In genomic region chr7:143375298-143376034, GRCh38 we compare ENCODE assay signal across 9 cellular contexts.
A peak's percentile ranks its signal among the peaks of the same experiment; 100 is the strongest.
DNase-seq lines count a peak whose midpoint lies in the region; ATAC-seq and TF ChIP-seq lines count a peak whose summit lies in the region.
"Had no signal": no experiment of that assay in that cellular context is flagged by ENCODE, and none has a peak within 500 bp of the region (broad histone marks: within the 10 kb centered on the region; RNA-seq: fewer than 3 reads in every experiment).

No MANE protein-coding gene starts in this region.

- H3K27me3 Mint-ChIP-seq in effector memory CD8-positive, alpha-beta T cell: no peaks in the 10 kb centered on the region

- POLR2A ChIA-PET in HEK293T (lab: Yijun Ruan, JAX): no interaction called here

- CTCF ChIA-PET in HEK293T (lab: Yijun Ruan, JAX): interaction anchor here (0.6 kb wide), 1 partner anchor 28 kb away, joined by 5 read pairs; no protein-coding TSS in a partner anchor

- peaks cover 72 to 73% of the 10 kb centered on the region in 2 donors for H3K4me1 Mint-ChIP-seq in effector memory CD8-positive, alpha-beta T cell (ENCODE audit: low read depth in 2 of 2)

- peak overlapping the region; percentile 63 for H3K4me3 Mint-ChIP-seq in effector memory CD8-positive, alpha-beta T cell

- no peaks in the 10 kb centered on the region for H3K9me3 Mint-ChIP-seq in effector memory CD8-positive, alpha-beta T cell

- H3K36me3 Mint-ChIP-seq in effector memory CD8-positive, alpha-beta T cell (ENCODE audit: insufficient read depth): peaks cover 16% of the 10 kb centered on the region

- ATAC-seq in effector memory CD8-positive, alpha-beta T cell (replicated peaks): peak; percentile 77
- ATAC-seq in stimulated activated naive CD8-positive, alpha-beta T cell treated with anti-CD3 and anti-CD28 coated beads, Interleukin-15, Interleukin-2, amounts not matched to agents 100 U/mL and 50 U/mL, for 24 hours: peak; percentile 59

- peak overlapping the region; percentile 64 to 86 for H3K27ac Mint-ChIP-seq in effector memory CD8-positive, alpha-beta T cell

- DNase-seq in activated CD8-positive, alpha-beta memory T cell treated with anti-CD3 and anti-CD28 coated beads for 24 hours: peak; percentile 73
- DNase-seq in activated CD8-positive, alpha-beta memory T cell treated with anti-CD3 and anti-CD28 coated beads, Interleukin-2, amount 50 U/mL, for 48 hours: no peak
- DNase-seq in T-helper 22 cell (ENCODE audit: low read depth): peak; percentile 48
- DNase-seq in effector memory CD8-positive, alpha-beta T cell: peak; percentile 48 to 55 (median 52)
- DNase-seq in stimulated activated naive CD8-positive, alpha-beta T cell treated with anti-CD3 and anti-CD28 coated beads, Interleukin-15, Interleukin-2, amounts not matched to agents 100 U/mL and 50 U/mL, for 24 hours: peak; percentile 50
- DNase-seq in NCI-H526 treated with DMSO at 0.1 percent for 48 hours (lab: John Stamatoyannopoulos, UW): no peak
- no peak for DNase-seq in HEK293T (ENCODE audit: extremely low spot score)
- no peak for DNase-seq in NCI-H2171 (lab: John Stamatoyannopoulos, UW)
- DNase-seq: NCI-H187 had no signal

TF ChIP-seq in HEK293T, 16 proteins besides CTCF, POLR2A, EP300 and RAD21:
- TF ChIP-seq NFRKB (IDR thresholded peaks at IDR 0.05) (no peak), SP1 (IDR thresholded peaks at IDR 0.05) (no peak), TARDBP (IDR thresholded peaks at IDR 0.05) (no peak), L3MBTL2 (conservative IDR thresholded peaks at IDR 0.05) (no peak), ZNF384 (IDR thresholded peaks at IDR 0.05) (no peak), LEF1 (IDR thresholded peaks at IDR 0.05; ENCODE audit: borderline replicate concordance) (no peak), FOXM1 (IDR thresholded peaks at IDR 0.05; ENCODE audit: borderline replicate concordance) (no peak), FOXK2 (IDR thresholded peaks at IDR 0.05) (no peak), ELF4 (IDR thresholded peaks at IDR 0.05) (no peak), HDGF (IDR thresholded peaks at IDR 0.05; ENCODE audit: borderline replicate concordance) (no peak), FOXA1 (IDR thresholded peaks at IDR 0.05) (no peak), PKNOX1 (IDR thresholded peaks at IDR 0.05) (no peak), BHLHE40 (IDR thresholded peaks at IDR 0.05; ENCODE audit: borderline replicate concordance) (no peak), CTBP1 (IDR thresholded peaks at IDR 0.05; ENCODE audit: borderline replicate concordance) (no peak), SUZ12 (IDR thresholded peaks at IDR 0.05) (no peak), ARNT (IDR thresholded peaks at IDR 0.05) (no peak)

Comparison
In these comparisons a context has a peak if more than half of its experiments do, and no peak if none do; other contexts are left out.
1. DNase-seq: peak in activated CD8-positive, alpha-beta memory T cell treated with anti-CD3 and anti-CD28 coated beads for 24 hours (single experiment), T-helper 22 cell (single experiment), effector memory CD8-positive, alpha-beta T cell (3 of 3) and stimulated activated naive CD8-positive, alpha-beta T cell treated with anti-CD3 and anti-CD28 coated beads, Interleukin-15, Interleukin-2, amounts not matched to agents 100 U/mL and 50 U/mL, for 24 hours (single experiment); none in activated CD8-positive, alpha-beta memory T cell treated with anti-CD3 and anti-CD28 coated beads, Interleukin-2, amount 50 U/mL, for 48 hours (single experiment), NCI-H526 treated with DMSO at 0.1 percent for 48 hours (single experiment), HEK293T (single experiment) and NCI-H2171 (single experiment).